In genomic region chr6:20427856-20428255, GRCh38 we compare ENCODE assay signal across 12 cellular contexts. TPM values are rescaled to one million over a fixed set of nuclear protein-coding genes. Genes with fewer than 3 reads are reported as not detected.
DNase-seq lines count a peak whose midpoint lies in the region; ATAC-seq, FAIRE-seq and TF ChIP-seq lines count a peak whose summit lies in the region.
"Had no signal": no experiment of that assay in that cellular context is flagged by ENCODE, and none has a peak within 500 bp of the region (broad histone marks: within the 10 kb centered on the region; RNA-seq: fewer than 3 reads in every experiment).

No MANE protein-coding gene starts in this region.

- H4K20me1 ChIP-seq in GM23338 (replicated peaks; ENCODE audit: insufficient read depth) = peaks cover 87% of the 10 kb centered on the region

- no peak overlapping the region for H2AFZ ChIP-seq in GM23338

- peak overlapping the region; percentile 45; the same call in 1 of the 2 replicates for H3K27ac ChIP-seq in GM23338 (ENCODE audit: low read depth)
- H3K27ac ChIP-seq: upper lobe of left lung had no signal

- H3K27me3 Mint-ChIP-seq in GM23338 (ENCODE audit: insufficient read depth, low read depth, poor library complexity) = peaks cover 4% of the 10 kb centered on the region
- no peaks in the 10 kb centered on the region for H3K27me3 Mint-ChIP-seq in activated naive CD4-positive, alpha-beta T cell treated with anti-CD3 and anti-CD28 coated beads for 36 hours (ENCODE audit: low read depth)

- no peaks in the 10 kb centered on the region for H3F3A ChIP-seq in GM23338 (replicated peaks; ENCODE audit: low read depth)

- H3K9me2 ChIP-seq in GM23338 (ENCODE audit: insufficient read depth) = no peaks in the 10 kb centered on the region

- no peak for FAIRE-seq in H54 (lab: Jason Lieb, UNC)
- FAIRE-seq: islet of Langerhans had no signal

- H3K9me3 ChIP-seq in mucosa of descending colon = no peaks in the 10 kb centered on the region
- H3K9me3 ChIP-seq: upper lobe of left lung had no signal

- peaks cover 100% of the 10 kb centered on the region for H3K79me2 ChIP-seq in GM23338 (replicated peaks; ENCODE audit: insufficient read depth)

- H3K4me3 ChIP-seq in GM23338 (no peak overlapping the region), mucosa of descending colon (no peak overlapping the region)
- H3K4me3 ChIP-seq: upper lobe of left lung had no signal

- H3K36me3 ChIP-seq in GM23338 (ENCODE audit: insufficient read depth) (no peaks in the 10 kb centered on the region; the same call in 1 of the 2 replicates), mucosa of descending colon (ENCODE audit: low read depth) (no peaks in the 10 kb centered on the region)
- H3K36me3 ChIP-seq: upper lobe of left lung had no signal

- no peak for DNase-seq in GM23338 (ENCODE audit: low spot score)
- DNase-seq in mucosa of descending colon = peak in 1 of 3 donors; percentile 51
- DNase-seq in H54 (ENCODE audit: insufficient read length, low spot score) = no peak
- DNase-seq in AG08396 (ENCODE audit: low spot score) = no peak
- no peak for DNase-seq in COR-L47 (lab: John Stamatoyannopoulos, UW)
- no peak for DNase-seq in activated naive CD4-positive, alpha-beta T cell treated with anti-CD3 and anti-CD28 coated beads for 36 hours
- DNase-seq: effector memory CD4-positive, alpha-beta T cell; stimulated activated CD4-positive, alpha-beta T cell treated with anti-CD3 and anti-CD28 coated beads, Interleukin-12 subunit alpha, Interleukin-12 subunit beta, amount 100 ng/mL, for 4 hours; upper lobe of left lung had no signal

- peaks cover 34% of the 10 kb centered on the region for H3K36me3 Mint-ChIP-seq in GM23338 (ENCODE audit: low read depth)
- H3K36me3 Mint-ChIP-seq in activated naive CD4-positive, alpha-beta T cell treated with anti-CD3 and anti-CD28 coated beads for 36 hours (ENCODE audit: low read depth) = peaks cover 29% of the 10 kb centered on the region

- ATAC-seq in GM18870 (IDR thresholded peaks at IDR 0.05; ENCODE audit: unreplicated experiment) = peak; percentile 93
- ATAC-seq in GM23338 = no peak
- peak; percentile 92 for ATAC-seq in HG03469 (IDR thresholded peaks at IDR 0.05; ENCODE audit: unreplicated experiment)
- peak; percentile 77 for ATAC-seq in mucosa of descending colon

- H3K27me3 ChIP-seq in GM23338 (ENCODE audit: insufficient read depth) = no peaks in the 10 kb centered on the region
- H3K27me3 ChIP-seq: upper lobe of left lung had no signal

- H3K4me2 ChIP-seq in GM23338 = no peak overlapping the region

- peak overlapping the region; percentile 80; the same call in 1 of the 2 replicates for H3K27ac Mint-ChIP-seq in GM23338
- no peak overlapping the region for H3K27ac Mint-ChIP-seq in activated naive CD4-positive, alpha-beta T cell treated with anti-CD3 and anti-CD28 coated beads for 36 hours

- no peak for TF ChIP-seq CTCF in GM23338 (conservative IDR thresholded peaks at IDR 0.05; ENCODE audit: low read depth in 2 of 2)
- no peak for TF ChIP-seq CTCF in mucosa of descending colon (IDR thresholded peaks at IDR 0.05)

- no peak for TF ChIP-seq POLR2A in H54 (IDR thresholded peaks at IDR 0.05; ENCODE audit: low read depth, low read length)

- CTCF ChIA-PET in activated naive CD4-positive, alpha-beta T cell treated with anti-CD3 and anti-CD28 coated beads for 36 hours (lab: Charles Lee) = no interaction called here

- no peak overlapping the region for H3K4me3 Mint-ChIP-seq in GM23338
- no peak overlapping the region for H3K4me3 Mint-ChIP-seq in activated naive CD4-positive, alpha-beta T cell treated with anti-CD3 and anti-CD28 coated beads for 36 hours

- H3K9me3 Mint-ChIP-seq in GM23338 = no peaks in the 10 kb centered on the region
- H3K9me3 Mint-ChIP-seq in activated naive CD4-positive, alpha-beta T cell treated with anti-CD3 and anti-CD28 coated beads for 36 hours = no peaks in the 10 kb centered on the region

- H3K4me1 ChIP-seq in GM23338 (ENCODE audit: insufficient read depth) (peaks cover 46% of the 10 kb centered on the region), mucosa of descending colon (ENCODE audit: low read depth) (peaks cover 30% of the 10 kb centered on the region)

- intact Hi-C loops in mucosa of descending colon (cut with DNase I, micrococcal nuclease) = no loop called here
- intact Hi-C loops in activated naive CD4-positive, alpha-beta T cell treated with anti-CD3 and anti-CD28 coated beads for 36 hours (cut with micrococcal nuclease) = no loop called here

- peaks cover 41% of the 10 kb centered on the region for H3K4me1 Mint-ChIP-seq in GM23338
- H3K4me1 Mint-ChIP-seq in activated naive CD4-positive, alpha-beta T cell treated with anti-CD3 and anti-CD28 coated beads for 36 hours (ENCODE audit: low read depth) = peaks cover 9% of the 10 kb centered on the region

TF ChIP-seq in GM23338, 12 proteins besides CTCF, POLR2A, EP300 and RAD21:
- TF ChIP-seq NANOG (IDR thresholded peaks at IDR 0.05; ENCODE audit: borderline replicate concordance) (no peak), ZNF114 (CRISPR knock-in tag; IDR thresholded peaks at IDR 0.05) (no peak), STAT1 (IDR thresholded peaks at IDR 0.05; ENCODE audit: unreplicated experiment) (no peak), JUNB (IDR thresholded peaks at IDR 0.05; ENCODE audit: unreplicated experiment) (no peak), CREB1 (CRISPR knock-in tag; IDR thresholded peaks at IDR 0.05; ENCODE audit: low read depth) (no peak)
- TF ChIP-seq, protein P1, sequence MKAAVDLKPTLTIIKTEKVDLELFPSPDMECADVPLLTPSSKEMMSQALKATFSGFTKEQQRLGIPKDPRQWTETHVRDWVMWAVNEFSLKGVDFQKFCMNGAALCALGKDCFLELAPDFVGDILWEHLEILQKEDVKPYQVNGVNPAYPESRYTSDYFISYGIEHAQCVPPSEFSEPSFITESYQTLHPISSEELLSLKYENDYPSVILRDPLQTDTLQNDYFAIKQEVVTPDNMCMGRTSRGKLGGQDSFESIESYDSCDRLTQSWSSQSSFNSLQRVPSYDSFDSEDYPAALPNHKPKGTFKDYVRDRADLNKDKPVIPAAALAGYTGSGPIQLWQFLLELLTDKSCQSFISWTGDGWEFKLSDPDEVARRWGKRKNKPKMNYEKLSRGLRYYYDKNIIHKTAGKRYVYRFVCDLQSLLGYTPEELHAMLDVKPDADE (IDR thresholded peaks at IDR 0.05) = no peak
- TF ChIP-seq, protein P2, sequence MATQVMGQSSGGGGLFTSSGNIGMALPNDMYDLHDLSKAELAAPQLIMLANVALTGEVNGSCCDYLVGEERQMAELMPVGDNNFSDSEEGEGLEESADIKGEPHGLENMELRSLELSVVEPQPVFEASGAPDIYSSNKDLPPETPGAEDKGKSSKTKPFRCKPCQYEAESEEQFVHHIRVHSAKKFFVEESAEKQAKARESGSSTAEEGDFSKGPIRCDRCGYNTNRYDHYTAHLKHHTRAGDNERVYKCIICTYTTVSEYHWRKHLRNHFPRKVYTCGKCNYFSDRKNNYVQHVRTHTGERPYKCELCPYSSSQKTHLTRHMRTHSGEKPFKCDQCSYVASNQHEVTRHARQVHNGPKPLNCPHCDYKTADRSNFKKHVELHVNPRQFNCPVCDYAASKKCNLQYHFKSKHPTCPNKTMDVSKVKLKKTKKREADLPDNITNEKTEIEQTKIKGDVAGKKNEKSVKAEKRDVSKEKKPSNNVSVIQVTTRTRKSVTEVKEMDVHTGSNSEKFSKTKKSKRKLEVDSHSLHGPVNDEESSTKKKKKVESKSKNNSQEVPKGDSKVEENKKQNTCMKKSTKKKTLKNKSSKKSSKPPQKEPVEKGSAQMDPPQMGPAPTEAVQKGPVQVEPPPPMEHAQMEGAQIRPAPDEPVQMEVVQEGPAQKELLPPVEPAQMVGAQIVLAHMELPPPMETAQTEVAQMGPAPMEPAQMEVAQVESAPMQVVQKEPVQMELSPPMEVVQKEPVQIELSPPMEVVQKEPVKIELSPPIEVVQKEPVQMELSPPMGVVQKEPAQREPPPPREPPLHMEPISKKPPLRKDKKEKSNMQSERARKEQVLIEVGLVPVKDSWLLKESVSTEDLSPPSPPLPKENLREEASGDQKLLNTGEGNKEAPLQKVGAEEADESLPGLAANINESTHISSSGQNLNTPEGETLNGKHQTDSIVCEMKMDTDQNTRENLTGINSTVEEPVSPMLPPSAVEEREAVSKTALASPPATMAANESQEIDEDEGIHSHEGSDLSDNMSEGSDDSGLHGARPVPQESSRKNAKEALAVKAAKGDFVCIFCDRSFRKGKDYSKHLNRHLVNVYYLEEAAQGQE (IDR thresholded peaks at IDR 0.05; ENCODE audit: unreplicated experiment) = no peak
TF ChIP-seq in GM23338: peak in this region for 0.

RNA-seq across cellular contexts. Expression of gene E2F3, which starts 26.2 kb away (rescaled TPM):
- total RNA-seq in GM23338 (2014; rRNA removed; shearing (Covaris generic)) = 33.5 and 37.2 TPM in 2 replicates
- polyA plus RNA-seq in GM23338 (2016; fragmentation: Nextera tagmentation; extraction: Ambion mirVana) = 26.4 and 27.2 TPM in 2 replicates
- 10 to 100 TPM in 1 of 3 donors, 1 to 10 TPM in 2; 7.6 to 10.0 (median 7.9) TPM for total RNA-seq in mucosa of descending colon
- 10 to 100 TPM; 12.7 to 13.1 TPM for total RNA-seq in activated naive CD4-positive, alpha-beta T cell treated with anti-CD3 and anti-CD28 coated beads for 36 hours
